Comparison of ENCODE assay signal across 9 cellular contexts in genomic region chr2:152694161-152694661, GRCh38. TPM values are rescaled to one million over a fixed set of nuclear protein-coding genes. Genes with fewer than 3 reads are reported as not detected.
A peak's percentile ranks its signal among the peaks of the same experiment; 100 is the strongest.
DNase-seq lines count a peak whose midpoint lies in the region; ATAC-seq lines count a peak whose summit lies in the region.
"Had no signal": no experiment of that assay in that cellular context is flagged by ENCODE, and none has a peak within 500 bp of the region (broad histone marks: within the 10 kb centered on the region; RNA-seq: fewer than 3 reads in every experiment).

No MANE protein-coding gene starts in this region.

- ATAC-seq in GM18858 (IDR thresholded peaks at IDR 0.05; ENCODE audit: unreplicated experiment), result peak; percentile 30
- peak; percentile 50 for ATAC-seq in HG03045 (IDR thresholded peaks at IDR 0.05; ENCODE audit: unreplicated experiment)
- ATAC-seq in HG03521 (IDR thresholded peaks at IDR 0.05; ENCODE audit: unreplicated experiment), result no peak

- H3K4me3 ChIP-seq in skeletal muscle tissue (ENCODE audit: low read length in 3 of 3), result peak overlapping the region; percentile 1 to 45 (median 41)

- H3K9me3 ChIP-seq in skeletal muscle tissue (ENCODE audit: control insufficient read depth in 3 of 3, low read length in 3 of 3), result no peaks in the 10 kb centered on the region

- peak overlapping the region in 1 of 3 donors; percentile 40 for H3K9ac ChIP-seq in skeletal muscle tissue (ENCODE audit: low read depth in 1 of 3, low read length in 3 of 3)

- no peaks in the 10 kb centered on the region for H3K4me1 ChIP-seq in skeletal muscle tissue (ENCODE audit: control insufficient read depth in 3 of 3, insufficient read depth in 3 of 3, low read length in 3 of 3)

- DNase-seq in activated CD4-positive, CD25-positive, alpha-beta regulatory T cell treated with anti-CD3 and anti-CD28 coated beads, Interleukin-2, amount 50 U/mL, for 72 hours, result peak; percentile 36
- DNase-seq in fibroblast of gingiva (ENCODE audit: low read depth) (peak; percentile 18), NCI-H1436 treated with DMSO at 0.1 percent for 48 hours (lab: John Stamatoyannopoulos, UW) (no peak), NCI-H2107 treated with DMSO at 0.1 percent for 48 hours (lab: John Stamatoyannopoulos, UW; ENCODE audit: unreplicated experiment) (no peak)

- H3K36me3 ChIP-seq in skeletal muscle tissue (ENCODE audit: control insufficient read depth in 3 of 3, insufficient read depth in 3 of 3, low read length in 3 of 3), result peaks cover 0 to 3% (median 0%) of the 10 kb centered on the region in 3 donors

- H3K27me3 ChIP-seq in skeletal muscle tissue (ENCODE audit: control insufficient read depth in 3 of 3, insufficient read depth in 3 of 3, low read length in 3 of 3), result no peaks in the 10 kb centered on the region

- peak overlapping the region; percentile 32 for H3K27ac ChIP-seq in skeletal muscle tissue (ENCODE audit: low read depth, low read length)
- H3K27ac ChIP-seq: VCaP had no signal

RNA-seq across cellular contexts. Expression of gene PRPF40A, which starts 23.1 kb away (rescaled TPM):
- 34.4 TPM for total RNA-seq in skeletal muscle tissue

RNA-seq across cellular contexts. Expression of gene ARL6IP6, which starts 24.2 kb away (rescaled TPM):
- total RNA-seq in skeletal muscle tissue, result 26.1 TPM

Comparison
In these comparisons a context has a peak if more than half of its experiments do, and no peak if none do; other contexts are left out.
1. DNase-seq: peak in activated CD4-positive, CD25-positive, alpha-beta regulatory T cell treated with anti-CD3 and anti-CD28 coated beads, Interleukin-2, amount 50 U/mL, for 72 hours (single experiment) and fibroblast of gingiva (single experiment); none in NCI-H1436 treated with DMSO at 0.1 percent for 48 hours (single experiment) and NCI-H2107 treated with DMSO at 0.1 percent for 48 hours (single experiment).